In genomic region chr11:94831529-94831928, GRCh38 we compare ENCODE assay signal across 20 cellular contexts.
DNase-seq lines count a peak whose midpoint lies in the region; ATAC-seq and TF ChIP-seq lines count a peak whose summit lies in the region.
"Had no signal": no experiment of that assay in that cellular context is flagged by ENCODE, and none has a peak within 500 bp of the region (broad histone marks: within the 10 kb centered on the region; RNA-seq: fewer than 3 reads in every experiment).

No MANE protein-coding gene starts in this region.

- intact Hi-C loops in dorsolateral prefrontal cortex (cut with DNase I), result no loop called here

- H3K27ac ChIP-seq in ACC112 (ENCODE audit: low read depth, low read length) (peak overlapping the region; percentile 45), VCaP (peak overlapping the region; percentile 83), hepatocyte (peak overlapping the region; percentile 70), osteoblast (ENCODE audit: low read depth, low read length) (peak overlapping the region; percentile 25), dorsolateral prefrontal cortex (no peak overlapping the region)
- H3K27ac ChIP-seq: PC-9, RWPE1 had no signal

- ATAC-seq in GM19452 (IDR thresholded peaks at IDR 0.05; ENCODE audit: unreplicated experiment), result no peak
- no peak for ATAC-seq in HG02759 (IDR thresholded peaks at IDR 0.05; ENCODE audit: unreplicated experiment)
- ATAC-seq: HCT116 had no signal

- H3K9me3 ChIP-seq in hepatocyte (ENCODE audit: low read depth), result no peaks in the 10 kb centered on the region
- no peaks in the 10 kb centered on the region for H3K9me3 ChIP-seq in osteoblast (ENCODE audit: low read depth, low read length)
- H3K9me3 ChIP-seq: BE2C had no signal

- H3K36me3 ChIP-seq in ACC112 (ENCODE audit: insufficient read depth, low read length), result peaks cover 40% of the 10 kb centered on the region
- no peaks in the 10 kb centered on the region for H3K36me3 ChIP-seq in hepatocyte (replicated peaks; ENCODE audit: insufficient read depth, low read depth)
- peaks cover 46% of the 10 kb centered on the region for H3K36me3 ChIP-seq in osteoblast (ENCODE audit: insufficient read depth, low read length)

- H3K27me3 ChIP-seq in ACC112 (ENCODE audit: insufficient read depth, low read length), result no peaks in the 10 kb centered on the region
- H3K27me3 ChIP-seq in hepatocyte, result no peaks in the 10 kb centered on the region
- H3K27me3 ChIP-seq in osteoblast (ENCODE audit: insufficient read depth, low read length), result no peaks in the 10 kb centered on the region
- no peaks in the 10 kb centered on the region for H3K27me3 ChIP-seq in dorsolateral prefrontal cortex
- H3K27me3 ChIP-seq: BE2C had no signal

- no peak overlapping the region for H3K4me3 ChIP-seq in ACC112 (ENCODE audit: low read depth, low read length)
- H3K4me3 ChIP-seq in hepatocyte, result no peak overlapping the region
- no peak overlapping the region for H3K4me3 ChIP-seq in osteoblast (ENCODE audit: insufficient read depth, low read length)
- no peak overlapping the region for H3K4me3 ChIP-seq in dorsolateral prefrontal cortex
- H3K4me3 ChIP-seq: PC-9 had no signal

- DNase-seq in hepatocyte (ENCODE audit: low spot score), result no peak
- DNase-seq in osteoblast (ENCODE audit: insufficient read length, low spot score, missing footprints), result no peak
- no peak for DNase-seq in dorsolateral prefrontal cortex
- DNase-seq: BE2C; CD4-positive, CD25-positive, alpha-beta regulatory T cell; COR-L47; DMS153; GOT3; NCI-H1417 treated with DMSO at 0.1 percent for 48 hours; NCI-H187 treated with DMSO at 0.1 percent for 48 hours; NCI-H2227 treated with DMSO at 0.1 percent for 48 hours; NCI-H524; PC-9; SIG-M5 had no signal

- no peaks in the 10 kb centered on the region for H3K9me2 ChIP-seq in hepatocyte (replicated peaks; ENCODE audit: insufficient read depth)

- H3K4me2 ChIP-seq in hepatocyte (peak overlapping the region; percentile 0), osteoblast (ENCODE audit: insufficient read depth, low read length) (peak overlapping the region; percentile 19)
- H3K4me2 ChIP-seq: PC-9 had no signal

- peaks cover 33% of the 10 kb centered on the region for H3K4me1 ChIP-seq in ACC112 (ENCODE audit: control insufficient read depth, insufficient read depth, low read length, unreplicated experiment)
- H3K4me1 ChIP-seq in hepatocyte (ENCODE audit: insufficient read depth), result peaks cover 54% of the 10 kb centered on the region
- H3K4me1 ChIP-seq in osteoblast (ENCODE audit: insufficient read depth, low read length), result peaks cover 23% of the 10 kb centered on the region
- H3K4me1 ChIP-seq: BE2C had no signal

- H2AFZ ChIP-seq in ACC112 (ENCODE audit: low read length, unreplicated experiment) (no peak overlapping the region), hepatocyte (no peak overlapping the region), osteoblast (ENCODE audit: low read length) (no peak overlapping the region)
- H2AFZ ChIP-seq: PC-9 had no signal

- H4K20me1 ChIP-seq in hepatocyte (ENCODE audit: insufficient read depth, poor library complexity, severe bottlenecking) (no peaks in the 10 kb centered on the region), osteoblast (ENCODE audit: insufficient read depth, low read length) (peaks cover 9% of the 10 kb centered on the region)

- 58% methylated on average over 3 of the region's 3 CpGs for WGBS in hepatocyte (ENCODE audit: low lambda C conversion rate, missing lambda C conversion rate)

- H3K79me2 ChIP-seq in ACC112 (ENCODE audit: control insufficient read depth, insufficient read depth, low read length, unreplicated experiment) (peaks cover 4% of the 10 kb centered on the region), hepatocyte (peaks cover 29% of the 10 kb centered on the region), osteoblast (ENCODE audit: insufficient read depth, low read length) (peaks cover 38% of the 10 kb centered on the region)

- TF ChIP-seq CTCF in VCaP (conservative IDR thresholded peaks at IDR 0.05), result no peak
- TF ChIP-seq CTCF in hepatocyte (IDR thresholded peaks at IDR 0.05; ENCODE audit: poor library complexity), result no peak
- no peak for TF ChIP-seq CTCF in osteoblast (IDR thresholded peaks at IDR 0.05; ENCODE audit: extremely low read depth, low read depth, low read length)
- no peak for TF ChIP-seq CTCF in dorsolateral prefrontal cortex (IDR thresholded peaks at IDR 0.05 in 54 of 56, conservative IDR thresholded peaks at IDR 0.05 in 2 of 56; ENCODE audit: low read depth in 1 of 56, partially characterized antibody in 56 of 56)

Comparison
In these comparisons a context has a peak if more than half of its experiments do, and no peak if none do; other contexts are left out.
1. H3K27ac ChIP-seq: peak in ACC112 (single experiment), VCaP (single experiment), hepatocyte (single experiment) and osteoblast (single experiment); none in dorsolateral prefrontal cortex (0 of 59).